11 cellular contexts compared by ENCODE assay signal in the genomic region with DNA sequence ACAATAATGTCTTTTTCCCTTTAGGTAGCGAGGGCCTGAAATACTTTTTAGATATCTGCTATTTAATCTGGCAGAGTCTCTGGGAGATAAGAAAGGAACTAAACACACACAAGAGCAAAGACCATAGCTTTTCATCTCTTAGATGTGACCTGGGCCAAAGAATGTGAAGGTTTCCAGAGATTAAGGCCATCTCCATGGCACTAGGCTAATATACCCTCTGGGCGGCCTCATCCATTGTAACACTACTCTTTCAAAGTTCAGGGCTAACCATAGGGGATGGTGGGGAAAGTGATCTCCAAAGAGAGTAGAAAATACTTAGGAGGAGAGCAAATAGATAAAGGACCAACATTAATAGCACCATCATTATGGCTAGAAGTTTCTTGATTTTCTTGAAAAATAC.
"Had no signal": no experiment of that assay in that cellular context is flagged by ENCODE, and none has a peak within 500 bp of the region (broad histone marks: within the 10 kb centered on the region; RNA-seq: fewer than 3 reads in every experiment).

No MANE protein-coding gene starts in this region.

- DNase-seq: GM23248, GOT3, H7, H9, HCEC 1CT, HFFc6 had no signal

- H3K36me3 ChIP-seq: HAP-1 had no signal

- H3K4me3 ChIP-seq: GM23248, GM23338, HAP-1 had no signal

- FAIRE-seq: H1, H54 had no signal

- H3K27ac ChIP-seq: GM23248 had no signal

- H3K27ac Mint-ChIP-seq: GM23338, H9, HFFc6 had no signal

- H3K4me1 ChIP-seq: HAP-1 had no signal

- H3K9me3 Mint-ChIP-seq: GM23338, H9 had no signal

- ATAC-seq: GM23338, HCT116 had no signal

- H3K9me3 ChIP-seq: HAP-1 had no signal

- H3K4me2 ChIP-seq: GM23338 had no signal

- H3K9ac ChIP-seq: GM23248 had no signal

- H2AFZ ChIP-seq: GM23248, GM23338 had no signal

- H3K4me3 Mint-ChIP-seq: GM23338, H9, HFFc6 had no signal
